8 cellular contexts compared by ENCODE assay signal in the genomic region with DNA sequence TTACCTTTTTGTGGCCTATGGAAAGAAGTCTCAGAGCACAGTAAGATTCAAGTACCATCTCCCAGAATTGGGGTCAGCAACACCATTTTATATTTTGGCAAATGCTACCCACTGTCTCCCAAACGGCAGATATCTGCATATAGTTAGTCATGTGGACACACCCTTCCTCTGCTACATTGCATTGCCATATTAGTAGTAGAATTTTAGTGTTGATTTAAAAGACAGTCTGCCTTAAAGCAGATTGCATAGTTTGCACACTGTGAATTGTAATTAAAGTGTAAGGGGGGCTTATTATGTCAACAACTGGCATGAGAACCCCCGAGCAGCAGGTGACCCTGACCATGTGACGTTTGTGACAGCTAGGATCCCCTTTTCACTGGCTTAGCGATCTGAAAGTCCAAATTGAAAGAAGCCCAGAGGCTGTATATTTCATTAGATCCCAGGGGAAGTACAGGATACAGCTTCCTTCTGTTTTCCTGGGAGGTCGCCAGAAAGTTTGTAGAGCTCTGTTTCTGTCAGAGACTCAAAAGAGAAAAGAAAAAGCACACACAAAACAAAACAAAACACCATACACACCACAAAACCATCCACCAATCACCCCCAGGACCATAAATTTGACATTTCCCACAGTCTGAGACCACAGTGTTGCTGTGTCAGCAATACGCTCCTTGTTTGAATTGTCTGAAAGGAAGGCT.
DNase-seq lines count a peak whose midpoint lies in the region; ATAC-seq and TF ChIP-seq lines count a peak whose summit lies in the region.

No MANE protein-coding gene starts in this region.

- no peaks in the 10 kb centered on the region for H4K20me1 ChIP-seq in fibroblast of lung (ENCODE audit: control insufficient read depth, extremely low read depth, insufficient read depth, low read length)

- H3K36me3 ChIP-seq in fibroblast of lung (ENCODE audit: control insufficient read depth, insufficient read depth, low read length) (no peaks in the 10 kb centered on the region), prostate gland (no peaks in the 10 kb centered on the region)

- no peak overlapping the region for H3K9ac ChIP-seq in fibroblast of lung (ENCODE audit: insufficient read depth, low read length)

- H3K4me2 ChIP-seq in fibroblast of lung (ENCODE audit: extremely low read depth, insufficient read depth, low read length), result peak overlapping the region; percentile 95

- WGBS in prostate gland, result 9% methylated on average over 6 of the region's 6 CpGs

- no peak for TF ChIP-seq POLR2A in prostate gland (IDR thresholded peaks at IDR 0.05)

- H3K27ac ChIP-seq in fibroblast of lung (ENCODE audit: insufficient read depth, low read length), result no peak overlapping the region
- H3K27ac ChIP-seq in prostate gland, result peak overlapping the region in 1 of 2 donors; percentile 4

- DNase-seq in DMS 273 treated with DMSO at 0.1 percent for 48 hours (lab: John Stamatoyannopoulos, UW) (peak; percentile 79), SK-MEL-5 (ENCODE audit: low read depth, low spot score) (peak; percentile 86), fibroblast of lung (ENCODE audit: low read depth in 2 of 2) (peak in 1 of 2 donors; percentile 79), prostate gland (ENCODE audit: low spot score) (peak; percentile 16), SHP77 (lab: John Stamatoyannopoulos, UW) (no peak), GF-D8 (lab: John Stamatoyannopoulos, UW) (no peak)
- no peak for DNase-seq in effector CD8-positive, alpha-beta T cell (lab: John Stamatoyannopoulos, UW)

- TF ChIP-seq CTCF in fibroblast of lung (conservative IDR thresholded peaks at IDR 0.05 in 1 of 2, IDR thresholded peaks at IDR 0.05 in 1 of 2; ENCODE audit: low read depth in 1 of 2, low read length in 2 of 2) (no peak), prostate gland (IDR thresholded peaks at IDR 0.05) (no peak)

- in situ Hi-C loops in SK-MEL-5 (cut with HindIII; ENCODE audit: low pct_unique_long_range_greater_than_20kb, low sequenced_read_pairs), result no loop called here

- H3K4me1 ChIP-seq in fibroblast of lung (ENCODE audit: control insufficient read depth, extremely low read depth, insufficient read depth, low read length) (peaks cover 10% of the 10 kb centered on the region), prostate gland (replicated peaks) (no peaks in the 10 kb centered on the region)

- H2AFZ ChIP-seq in fibroblast of lung (ENCODE audit: low read length), result peak overlapping the region; percentile 58

- intact Hi-C loops in prostate gland (cut with DNase I), result no loop called here

- no peak for ATAC-seq in GM18909 (IDR thresholded peaks at IDR 0.05; ENCODE audit: poor library complexity, unreplicated experiment)

- H3K4me3 ChIP-seq in fibroblast of lung (replicated peaks in 1 of 4; ENCODE audit: control extremely low read depth in 1 of 4, insufficient read depth in 1 of 4, low read depth in 3 of 4, low read length in 4 of 4), result peak overlapping the region; percentile 40 to 56 (median 50)
- peak overlapping the region in 1 of 2 donors; percentile 3 for H3K4me3 ChIP-seq in prostate gland

- H3K9me3 ChIP-seq in fibroblast of lung (ENCODE audit: control insufficient read depth, insufficient read depth, low read depth, low read length) (no peaks in the 10 kb centered on the region), prostate gland (no peaks in the 10 kb centered on the region)

- no peaks in the 10 kb centered on the region for H3K79me2 ChIP-seq in fibroblast of lung (ENCODE audit: control insufficient read depth, insufficient read depth, low read length)

- H3K27me3 ChIP-seq in fibroblast of lung (ENCODE audit: control insufficient read depth, insufficient read depth, low read length) (no peaks in the 10 kb centered on the region), prostate gland (replicated peaks; ENCODE audit: insufficient read depth) (no peaks in the 10 kb centered on the region)

Comparison
In these comparisons a context has a peak if more than half of its experiments do, and no peak if none do; other contexts are left out.
1. DNase-seq: peak in DMS 273 treated with DMSO at 0.1 percent for 48 hours (single experiment), SK-MEL-5 (single experiment) and prostate gland (single experiment); none in SHP77 (0 of 2), GF-D8 (single experiment) and effector CD8-positive, alpha-beta T cell (single experiment).